ENCODE assay signal across 15 cellular contexts in genomic region chr4:38279077-38279476, GRCh38.
"Had no signal": no experiment of that assay in that cellular context is flagged by ENCODE, and none has a peak within 500 bp of the region (broad histone marks: within the 10 kb centered on the region; RNA-seq: fewer than 3 reads in every experiment).

No MANE protein-coding gene starts in this region.

- H3K4me1 ChIP-seq: psoas muscle, uterus had no signal

- H3K36me3 ChIP-seq: sigmoid colon, uterus, WERI-Rb-1 had no signal

- H3K27ac ChIP-seq: psoas muscle, uterus, WERI-Rb-1 had no signal

- DNase-seq: activated CD4-positive, alpha-beta memory T cell treated with anti-CD3 and anti-CD28 coated beads, Interleukin-2, amount 10 ng/mL, durations not matched to agents 7 days and 5 days; activated effector memory CD4-positive, alpha-beta T cell treated with Interleukin-2 at 50 U/mL for 16 hours; activated naive CD4-positive, alpha-beta T cell treated with anti-CD3 and anti-CD28 coated beads, Interleukin-2, amount 50 U/mL, for 16 hours; activated T-cell treated with anti-CD3 and anti-CD28 coated beads, Interleukin-2, amount 50 U/mL, for 4 hours; erythroblast; natural killer cell; occipital lobe; psoas muscle; sigmoid colon; stimulated activated CD4-positive, alpha-beta T cell treated with anti-CD3 and anti-CD28 coated beads, Interleukin-2, amount 100 ng/mL, for 24 hours; uterus; WERI-Rb-1 had no signal

- H3K27me3 ChIP-seq: sigmoid colon, uterus had no signal

- ATAC-seq: activated T-cell treated with anti-CD3 and anti-CD28 coated beads, Interleukin-2, amount 50 U/mL, for 4 hours; natural killer cell; psoas muscle had no signal

- H3K9me3 ChIP-seq: psoas muscle, sigmoid colon, uterus had no signal

- H3K4me3 ChIP-seq: psoas muscle, sigmoid colon, uterus had no signal

- FAIRE-seq: astrocyte, bronchial epithelial cell, islet of Langerhans had no signal
